1 cellular context compared by ENCODE assay signal in the genomic region with DNA sequence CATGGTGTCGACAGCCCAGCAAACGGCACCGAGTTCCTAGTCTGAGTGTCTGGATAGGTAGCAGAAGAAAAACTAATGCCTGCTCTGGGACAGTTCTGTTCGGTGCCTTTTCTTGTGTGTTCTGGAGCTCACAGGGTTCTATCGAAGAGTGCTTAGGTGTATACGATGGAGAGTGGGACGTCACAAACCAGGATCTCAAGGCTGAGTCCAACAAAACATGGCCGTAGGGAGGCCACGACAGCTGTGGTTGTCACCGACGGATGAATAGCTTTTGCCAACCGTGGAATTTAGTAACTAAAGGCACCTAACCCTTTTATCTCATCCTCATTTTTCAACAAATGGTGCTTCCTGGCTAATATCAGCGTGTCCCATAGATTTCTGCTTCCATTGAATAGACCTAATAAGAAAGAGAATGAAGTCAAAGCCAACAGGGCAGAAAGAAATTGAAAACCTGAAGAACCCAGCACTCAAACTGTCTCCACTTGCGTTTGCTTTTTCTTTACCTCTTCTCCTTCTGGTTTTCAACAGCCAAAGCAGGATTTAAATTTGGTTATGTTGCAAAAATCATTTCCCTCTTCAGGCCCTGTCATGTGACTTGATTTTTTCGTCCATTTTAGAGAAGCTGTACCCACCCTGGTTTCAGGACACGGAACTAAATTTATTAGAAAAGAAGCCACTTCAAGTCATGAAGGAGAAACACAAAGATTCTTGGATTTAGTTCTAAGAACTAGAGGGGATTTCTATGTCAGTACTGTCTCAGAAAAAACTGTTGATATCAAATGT.
TF ChIP-seq lines count a peak whose summit lies in the region.

No MANE protein-coding gene starts in this region.

TF ChIP-seq in HEK293, 187 proteins besides CTCF, POLR2A, EP300 and RAD21 (continued from another document):
- TF ChIP-seq PRDM10 (tag by site-specific recombination; IDR thresholded peaks at IDR 0.05) = 0 out of 2 replicates have a peak, but pooled peaks have one; percentile 28
- TF ChIP-seq ZNF311 (tag by site-specific recombination; IDR thresholded peaks at IDR 0.05; ENCODE audit: borderline replicate concordance) = no peak
- TF ChIP-seq PRDM1 (tag by site-specific recombination; IDR thresholded peaks at IDR 0.05) = 0 out of 2 replicates have a peak, but pooled peaks have one; percentile 18
- 0 out of 2 replicates have a peak, but pooled peaks have one; percentile 5 for TF ChIP-seq ZNF639 (tag by site-specific recombination; IDR thresholded peaks at IDR 0.05)
- peak; percentile 83 for TF ChIP-seq ZNF600 (tag by site-specific recombination; IDR thresholded peaks at IDR 0.05)
- peak; percentile 69 for TF ChIP-seq ZBTB17 (tag by site-specific recombination; IDR thresholded peaks at IDR 0.05)
- 0 out of 2 replicates have a peak, but pooled peaks have one; percentile 19 for TF ChIP-seq ZNF324 (tag by site-specific recombination; IDR thresholded peaks at IDR 0.05)
- 0 out of 2 replicates have a peak, but pooled peaks have one; percentile 17 for TF ChIP-seq KLF10 (tag by site-specific recombination; IDR thresholded peaks at IDR 0.05)
- TF ChIP-seq ZNF24 (tag by site-specific recombination; IDR thresholded peaks at IDR 0.05) = 0 out of 2 replicates have a peak, but pooled peaks have one; percentile 12
- TF ChIP-seq ZFP37 (tag by site-specific recombination; IDR thresholded peaks at IDR 0.05) = no peak
